Comparison of ENCODE assay signal across 1 cellular context in genomic region chr15:31332020-31332680, GRCh38.
TF ChIP-seq lines count a peak whose summit lies in the region.

No MANE protein-coding gene starts in this region.

TF ChIP-seq in GM12878, 131 proteins besides CTCF, POLR2A, EP300 and RAD21 (continued from another document):
- 0 out of 4 replicates have a peak, but pooled peaks of 1 of the 2 experiments have one; percentile 7 for TF ChIP-seq IKZF2 (IDR thresholded peaks at IDR 0.05)
- TF ChIP-seq WRNIP1 (IDR thresholded peaks at IDR 0.05; ENCODE audit: borderline replicate concordance, low read depth, low read length), result 0 out of 2 replicates have a peak, but pooled peaks have one; percentile 78
